12 cellular contexts compared by ENCODE assay signal in the genomic region with DNA sequence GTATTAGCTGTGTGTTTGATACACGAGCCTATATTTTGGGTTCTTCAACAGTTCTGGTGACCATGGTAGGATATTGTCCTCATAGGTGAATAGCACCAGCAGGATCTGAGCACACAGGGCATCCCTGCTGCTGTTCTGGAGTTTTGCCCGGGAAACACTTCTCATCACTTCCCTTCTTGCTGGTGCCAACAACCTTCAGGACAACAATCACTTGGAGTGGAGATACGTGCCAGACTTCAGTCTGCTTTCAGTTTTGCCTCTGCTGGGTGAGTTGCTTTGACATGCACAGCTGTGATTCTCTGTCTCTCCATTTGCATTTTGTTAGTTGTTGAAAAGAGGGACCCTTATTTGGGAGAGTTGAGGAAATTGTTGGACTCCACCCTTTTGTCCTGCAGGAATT.
"Had no signal": no experiment of that assay in that cellular context is flagged by ENCODE, and none has a peak within 500 bp of the region (broad histone marks: within the 10 kb centered on the region; RNA-seq: fewer than 3 reads in every experiment).

No MANE protein-coding gene starts in this region.

- H3K9me3 ChIP-seq: ovary, suprapubic skin had no signal

- H3K36me3 ChIP-seq: neural progenitor cell, ovary, suprapubic skin had no signal

- H3K4me3 ChIP-seq: hepatocyte, neural progenitor cell, ovary, suprapubic skin had no signal

- ATAC-seq: activated T-helper 17 cell treated with anti-CD3 and anti-CD28 coated beads, Interleukin-2, amount 50 U/mL, for 72 hours; effector memory CD8-positive, alpha-beta T cell; stimulated activated naive CD8-positive, alpha-beta T cell treated with anti-CD3 and anti-CD28 coated beads, Interleukin-15, Interleukin-2, amounts not matched to agents 100 U/mL and 50 U/mL, for 24 hours had no signal

- H3K27me3 ChIP-seq: hepatocyte, neural progenitor cell, ovary, suprapubic skin had no signal

- DNase-seq: activated CD4-positive, alpha-beta T cell treated with anti-CD3 and anti-CD28 coated beads for 48 hours; activated naive CD4-positive, alpha-beta T cell treated with anti-CD3 and anti-CD28 coated beads, Interleukin-2, amount 10 ng/mL, durations not matched to agents 7 days and 5 days; cerebellar nuclear complex; effector memory CD8-positive, alpha-beta T cell; ovary; stimulated activated CD4-positive, alpha-beta T cell treated with anti-CD3 and anti-CD28 coated beads, Interleukin-2, amount 100 ng/mL, for 48 hours; stimulated activated CD8-positive, alpha-beta memory T cell treated with anti-CD3 and anti-CD28 coated beads, Interleukin-4, amount 100 ng/mL, for 48 hours; stimulated activated naive CD8-positive, alpha-beta T cell treated with anti-CD3 and anti-CD28 coated beads, Interleukin-15, Interleukin-2, amounts not matched to agents 100 U/mL and 50 U/mL, for 24 hours had no signal

- H3K4me1 ChIP-seq: neural progenitor cell, suprapubic skin had no signal

- H3K27ac ChIP-seq: hepatocyte, neural progenitor cell, ovary, suprapubic skin had no signal
